ENCODE assay signal across 25 cellular contexts in the genomic region with DNA sequence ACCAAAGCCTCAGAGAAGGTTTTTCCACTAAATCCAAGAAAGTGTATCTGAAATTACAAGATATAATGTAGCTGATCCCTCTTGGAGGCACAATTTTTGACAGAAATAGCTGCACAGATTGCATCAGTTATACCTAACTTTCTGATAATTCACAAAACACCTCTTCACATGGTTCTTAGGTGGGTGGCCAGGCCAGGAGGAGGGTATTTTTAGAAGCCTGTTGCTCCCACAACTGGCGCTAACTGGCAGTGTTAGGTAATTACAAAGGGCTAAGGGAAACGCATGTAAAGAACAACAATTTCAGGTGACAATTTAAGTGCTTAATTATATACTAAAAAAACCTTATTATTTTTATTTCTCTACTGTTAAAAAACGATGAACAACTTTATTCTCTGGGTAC.
"Had no signal": no experiment of that assay in that cellular context is flagged by ENCODE, and none has a peak within 500 bp of the region (broad histone marks: within the 10 kb centered on the region; RNA-seq: fewer than 3 reads in every experiment).

No MANE protein-coding gene starts in this region.

- H3K36me3 Mint-ChIP-seq: activated CD4-positive, alpha-beta memory T cell treated with anti-CD3 and anti-CD28 coated beads for 36 hours; activated naive CD4-positive, alpha-beta T cell treated with anti-CD3 and anti-CD28 coated beads, Interleukin-2, amount 50 U/mL, for 72 hours had no signal

- H3K4me1 ChIP-seq: body of pancreas had no signal

- H3K9me3 Mint-ChIP-seq: activated CD4-positive, alpha-beta T cell treated with anti-CD3 and anti-CD28 coated beads, Interleukin-2, amount 10 ng/mL, durations not matched to agents 7 days and 5 days; activated naive CD8-positive, alpha-beta T cell treated with anti-CD3 and anti-CD28 coated beads, Interleukin-2, amount 50 U/mL, for 24 hours; activated T-cell treated with anti-CD3 and anti-CD28 coated beads, Interleukin-2, amount 50 U/mL, for 4 hours; central memory CD8-positive, alpha-beta T cell had no signal

- DNase-seq: activated CD4-positive, alpha-beta memory T cell treated with anti-CD3 and anti-CD28 coated beads for 36 hours; activated CD4-positive, alpha-beta T cell treated with anti-CD3 and anti-CD28 coated beads, Interleukin-2, amount 10 ng/mL, durations not matched to agents 7 days and 5 days; activated CD4-positive, CD25-positive, alpha-beta regulatory T cell; activated CD8-positive, alpha-beta memory T cell treated with anti-CD3 and anti-CD28 coated beads for 24 hours; activated effector memory CD4-positive, alpha-beta T cell treated with anti-CD3 and anti-CD28 coated beads, Interleukin-2, amount 50 U/mL, for 16 hours; activated naive CD4-positive, alpha-beta T cell treated with Interleukin-2 at 50 U/mL for 16 hours; activated naive CD8-positive, alpha-beta T cell treated with anti-CD3 and anti-CD28 coated beads, Interleukin-2, amount 50 U/mL, for 24 hours; activated T-cell treated with anti-CD3 and anti-CD28 coated beads, Interleukin-2, amount 50 U/mL, for 4 hours; amniotic stem cell; body of pancreas; Karpas-422; NCI-H1048; NCI-H146; NCI-H1930; NCI-H446; NCI-H524; NCI-H82; RPMI8226; SK-N-SH; T-helper 1 cell had no signal

- H3K4me1 Mint-ChIP-seq: activated CD4-positive, alpha-beta T cell treated with anti-CD3 and anti-CD28 coated beads, Interleukin-2, amount 10 ng/mL, durations not matched to agents 7 days and 5 days; activated naive CD8-positive, alpha-beta T cell treated with anti-CD3 and anti-CD28 coated beads, Interleukin-2, amount 50 U/mL, for 24 hours; central memory CD8-positive, alpha-beta T cell had no signal

- H3K27me3 Mint-ChIP-seq: activated CD4-positive, alpha-beta memory T cell treated with anti-CD3 and anti-CD28 coated beads for 36 hours; activated CD4-positive, alpha-beta T cell treated with anti-CD3 and anti-CD28 coated beads, Interleukin-2, amount 10 ng/mL, durations not matched to agents 7 days and 5 days; activated naive CD8-positive, alpha-beta T cell treated with anti-CD3 and anti-CD28 coated beads, Interleukin-2, amount 50 U/mL, for 24 hours; central memory CD8-positive, alpha-beta T cell had no signal

- H3K4me2 ChIP-seq: SK-N-SH had no signal

- H3K36me3 ChIP-seq: ascending aorta had no signal

- H3K27me3 ChIP-seq: ascending aorta, body of pancreas had no signal

- H3K9ac ChIP-seq: SK-N-SH had no signal

- H3K4me3 Mint-ChIP-seq: activated CD4-positive, alpha-beta memory T cell treated with anti-CD3 and anti-CD28 coated beads for 36 hours; activated CD4-positive, alpha-beta T cell treated with anti-CD3 and anti-CD28 coated beads, Interleukin-2, amount 10 ng/mL, durations not matched to agents 7 days and 5 days; activated naive CD8-positive, alpha-beta T cell treated with anti-CD3 and anti-CD28 coated beads, Interleukin-2, amount 50 U/mL, for 24 hours; activated T-cell treated with anti-CD3 and anti-CD28 coated beads, Interleukin-2, amount 50 U/mL, for 4 hours; central memory CD8-positive, alpha-beta T cell had no signal

- H3K9me3 ChIP-seq: ascending aorta, body of pancreas, SK-N-SH had no signal

- H3K27ac Mint-ChIP-seq: activated CD4-positive, alpha-beta memory T cell treated with anti-CD3 and anti-CD28 coated beads for 36 hours; activated CD4-positive, alpha-beta T cell treated with anti-CD3 and anti-CD28 coated beads, Interleukin-2, amount 10 ng/mL, durations not matched to agents 7 days and 5 days; activated naive CD4-positive, alpha-beta T cell treated with anti-CD3 and anti-CD28 coated beads, Interleukin-2, amount 50 U/mL, for 72 hours; activated naive CD8-positive, alpha-beta T cell treated with anti-CD3 and anti-CD28 coated beads, Interleukin-2, amount 50 U/mL, for 24 hours had no signal

- H3K27ac ChIP-seq: ascending aorta, body of pancreas, VCaP had no signal

- ATAC-seq: activated naive CD4-positive, alpha-beta T cell treated with anti-CD3 and anti-CD28 coated beads, Interleukin-2, amount 50 U/mL, for 72 hours; activated naive CD8-positive, alpha-beta T cell treated with anti-CD3 and anti-CD28 coated beads, Interleukin-2, amount 50 U/mL, for 24 hours; activated T-cell treated with anti-CD3 and anti-CD28 coated beads, Interleukin-2, amount 50 U/mL, for 4 hours; body of pancreas; Right ventricle myocardium inferior had no signal

- H3K4me3 ChIP-seq: ascending aorta, body of pancreas had no signal
